Comparison of ENCODE assay signal across 29 cellular contexts in the genomic region with DNA sequence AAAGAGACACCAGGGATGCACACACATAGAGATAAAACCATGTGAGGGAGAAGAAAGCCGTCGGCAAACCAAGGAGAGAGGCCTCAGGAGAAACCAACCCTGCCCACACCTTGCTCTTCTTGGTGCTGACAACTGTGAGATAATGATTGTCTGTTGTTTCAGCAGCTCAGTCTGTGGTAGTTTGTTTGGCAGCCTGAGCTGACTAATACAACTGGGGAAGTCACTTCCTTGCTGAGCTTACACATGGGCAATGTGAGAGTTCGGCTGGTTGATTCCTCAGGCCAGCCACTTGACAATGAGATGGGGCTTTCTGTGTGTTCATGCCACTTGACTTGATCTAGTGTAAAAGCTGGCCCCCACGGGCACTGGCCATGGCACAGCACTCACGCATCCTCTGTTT.
"Had no signal": no experiment of that assay in that cellular context is flagged by ENCODE, and none has a peak within 500 bp of the region (broad histone marks: within the 10 kb centered on the region; RNA-seq: fewer than 3 reads in every experiment).

No MANE protein-coding gene starts in this region.

- H3K9ac ChIP-seq: neural progenitor cell had no signal

- H2AFZ ChIP-seq: neural progenitor cell had no signal

- H3K4me2 ChIP-seq: neural progenitor cell had no signal

- H3K9me3 ChIP-seq: pancreas, prostate gland, testis, thyroid gland, transverse colon, upper lobe of left lung, vagina had no signal

- H3K4me1 ChIP-seq: left ventricle myocardium inferior, neural progenitor cell, pancreas, prostate gland, stomach, testis, thyroid gland, transverse colon, upper lobe of left lung, vagina had no signal

- H3K27ac Mint-ChIP-seq: mesothelial cell of epicardium; naive B cell; natural killer cell; neural progenitor cell; stimulated activated naive B cell treated with anti-CD40 and anti-IgM and Interleukin-4, amounts not matched to agents 10 μg/mL and 1 μg/mL and 100 μg/mL, for 72 hours had no signal

- H3K4me3 ChIP-seq: left ventricle myocardium inferior, lung, neural progenitor cell, pancreas, prostate gland, skin epidermis, stomach, testis, thyroid gland, transverse colon, upper lobe of left lung, vagina had no signal

- H3K36me3 Mint-ChIP-seq: mesothelial cell of epicardium; naive B cell; natural killer cell; neural progenitor cell; stimulated activated naive B cell treated with anti-CD40 and anti-IgM and Interleukin-4, amounts not matched to agents 10 μg/mL and 1 μg/mL and 100 μg/mL, for 72 hours had no signal

- H3K27ac ChIP-seq: left ventricle myocardium inferior, neural progenitor cell, pancreas, prostate gland, skin epidermis, stomach, testis, thyroid gland, transverse colon, upper lobe of left lung, vagina had no signal

- ATAC-seq: natural killer cell; pancreas; right cardiac atrium; sciatic nerve; stimulated activated naive B cell treated with anti-CD40 and anti-IgM and Interleukin-4, amounts not matched to agents 10 μg/mL and 1 μg/mL and 100 μg/mL, for 72 hours; stimulated activated naive CD8-positive, alpha-beta T cell treated with anti-CD3 and anti-CD28 coated beads, Interleukin-15, Interleukin-2, amounts not matched to agents 100 U/mL and 50 U/mL, for 24 hours had no signal

- H3K27me3 ChIP-seq: neural progenitor cell, pancreas, stomach, testis, thyroid gland, transverse colon, upper lobe of left lung, vagina had no signal

- H3K4me1 Mint-ChIP-seq: neural progenitor cell; stimulated activated naive B cell treated with anti-CD40 and anti-IgM and Interleukin-4, amounts not matched to agents 10 μg/mL and 1 μg/mL and 100 μg/mL, for 72 hours had no signal

- H3K36me3 ChIP-seq: left ventricle myocardium inferior, neural progenitor cell, pancreas, prostate gland, stomach, thyroid gland, transverse colon, upper lobe of left lung, vagina had no signal

- H3K4me3 Mint-ChIP-seq: mesothelial cell of epicardium; naive B cell; natural killer cell; nephron progenitor cell; neural progenitor cell; stimulated activated naive B cell treated with anti-CD40 and anti-IgM and Interleukin-4, amounts not matched to agents 10 μg/mL and 1 μg/mL and 100 μg/mL, for 72 hours had no signal

- H3K9me3 Mint-ChIP-seq: mesothelial cell of epicardium, nephron progenitor cell had no signal

- DNase-seq: islet precursor cell; left ventricle myocardium inferior; mesendoderm; naive B cell; natural killer cell; nephron progenitor cell; nucleus accumbens; pancreas; posterior cingulate gyrus; retina; right cardiac atrium; stimulated activated CD4-positive, alpha-beta T cell treated with anti-CD3 and anti-CD28 coated beads, Interleukin-12 subunit alpha, Interleukin-12 subunit beta, amount 100 ng/mL, for 4 hours; stimulated activated CD4-positive, alpha-beta T cell treated with anti-CD3 and anti-CD28 coated beads, Interleukin-15, amount 100 ng/mL, for 24 hours; stimulated activated CD4-positive, alpha-beta T cell treated with anti-CD3 and anti-CD28 coated beads, Interleukin-2, amount 100 ng/mL, for 24 hours; stimulated activated CD4-positive, alpha-beta T cell treated with anti-CD3 and anti-CD28 coated beads, Interleukin-4, amount 100 ng/mL, for 1 hour; stimulated activated naive B cell treated with anti-CD40 and anti-IgM and Interleukin-4, amounts not matched to agents 10 μg/mL and 1 μg/mL and 100 μg/mL, for 72 hours; stimulated activated naive CD8-positive, alpha-beta T cell treated with anti-CD3 and anti-CD28 coated beads, Interleukin-15, Interleukin-2, amounts not matched to agents 100 U/mL and 50 U/mL, for 24 hours; stomach; testis; thyroid gland; transverse colon; upper lobe of left lung had no signal

- H3K27me3 Mint-ChIP-seq: naive B cell; stimulated activated naive B cell treated with anti-CD40 and anti-IgM and Interleukin-4, amounts not matched to agents 10 μg/mL and 1 μg/mL and 100 μg/mL, for 72 hours had no signal
